In genomic region chr5:10563940-10564837, GRCh38 we compare ENCODE assay signal across 8 cellular contexts. TPM values are rescaled to one million over a fixed set of nuclear protein-coding genes. Genes with fewer than 3 reads are reported as not detected.
DNase-seq lines count a peak whose midpoint lies in the region; ATAC-seq and TF ChIP-seq lines count a peak whose summit lies in the region.

Gene ANKRD33B (plus strand): TSS chr5:10564070. CDS start chr5:10564468, 398 bp downstream.

- intact Hi-C loops in A673 (cut with micrococcal nuclease; ENCODE audit: unreplicated experiment), result loop anchor here (10.0 kb wide), 1 partner anchor 161 kb away; no protein-coding TSS in a partner anchor

- ATAC-seq in GM18873 (IDR thresholded peaks at IDR 0.05; ENCODE audit: low FRiP score, unreplicated experiment) (peak; percentile 36), HG03097 (IDR thresholded peaks at IDR 0.05; ENCODE audit: low FRiP score, unreplicated experiment) (peak; percentile 57)

- no peak within 1 kb of the TSS for H4K8ac ChIP-seq in mesendoderm (ENCODE audit: low read depth, low read length)

- peak within 1 kb of the TSS; percentile 84 for H3K9ac ChIP-seq in mesendoderm (ENCODE audit: low read length)

- peak within 1 kb of the TSS; percentile 93 for H3K56ac ChIP-seq in mesendoderm (ENCODE audit: low read length)

- H2BK120ac ChIP-seq in mesendoderm (ENCODE audit: low read depth, low read length), result peak within 1 kb of the TSS; percentile 49

- H3K27me3 ChIP-seq in A673 (replicated peaks; ENCODE audit: insufficient read depth, low read depth, low read length, poor library complexity) (peaks cover 28% of the 10 kb centered on the region), mesendoderm (ENCODE audit: insufficient read depth, low read length, poor library complexity) (peaks cover 8% of the 10 kb centered on the region)

- no peaks in the 10 kb centered on the region for H3K9me3 ChIP-seq in A673 (ENCODE audit: low read depth, low read length, poor library complexity, severe bottlenecking)

- no peak within 1 kb of the TSS for H2BK15ac ChIP-seq in mesendoderm (replicated peaks; ENCODE audit: low read depth)

- H3K79me2 ChIP-seq in mesendoderm (ENCODE audit: control insufficient read depth, insufficient read depth, low read length), result no peaks in the 10 kb centered on the region

- peak within 1 kb of the TSS; percentile 84 for H3K4ac ChIP-seq in mesendoderm (ENCODE audit: low read depth, low read length)

- POLR2A ChIA-PET in A673 (lab: Charles Lee; ENCODE audit: low non-redundant PET), result no interaction called here

- H3K4me1 ChIP-seq in A673 (ENCODE audit: insufficient read depth, low read length, poor library complexity, severe bottlenecking) (peaks cover 14% of the 10 kb centered on the region), mesendoderm (ENCODE audit: control insufficient read depth, low read depth, low read length) (peaks cover 4% of the 10 kb centered on the region)

- H3K23ac ChIP-seq in mesendoderm (ENCODE audit: low read length), result peak within 1 kb of the TSS; percentile 94

- H3K36me3 ChIP-seq in A673 (ENCODE audit: insufficient read depth, low read length, poor library complexity, severe bottlenecking) (no peaks in the 10 kb centered on the region), mesendoderm (ENCODE audit: control insufficient read depth, insufficient read depth, low read length) (no peaks in the 10 kb centered on the region)

- H3K27ac ChIP-seq in A673 (ENCODE audit: low read depth, low read length, poor library complexity, severe bottlenecking) (peak within 1 kb of the TSS; percentile 16), mesendoderm (ENCODE audit: low read depth, low read length) (peak within 1 kb of the TSS; percentile 62)

- peak within 1 kb of the TSS; percentile 91 for H3K4me2 ChIP-seq in mesendoderm (ENCODE audit: low read length)

- TF ChIP-seq CTCF in A673 (conservative IDR thresholded peaks at IDR 0.05; ENCODE audit: low read depth, low read length), result no peak

- H3K4me3 ChIP-seq in A673 (ENCODE audit: low read depth, low read length, poor library complexity, severe bottlenecking) (peak within 1 kb of the TSS; percentile 74), mesendoderm (ENCODE audit: low read length) (peak within 1 kb of the TSS; percentile 62)

- no peak within 1 kb of the TSS for H2AK5ac ChIP-seq in mesendoderm (ENCODE audit: low read length)

- no peak within 1 kb of the TSS for H4K5ac ChIP-seq in mesendoderm (ENCODE audit: low read length)

- CTCF ChIA-PET in A673 (lab: Charles Lee), result interaction anchor here (0.7 kb wide), 1 partner anchor 57 kb away, joined by 11 read pairs; no protein-coding TSS in a partner anchor

- peak within 1 kb of the TSS; percentile 97 for H3K18ac ChIP-seq in mesendoderm (ENCODE audit: low read length)

- DNase-seq in A673 (ENCODE audit: low spot score) (peak; percentile 77), NCI-H510A (lab: John Stamatoyannopoulos, UW) (peak; percentile 80), dermis blood vessel endothelial cell (peak; percentile 73), mesendoderm (peak; percentile 80)
- DNase-seq in activated CD4-positive, alpha-beta T cell treated with anti-CD3 and anti-CD28 coated beads for 48 hours, result peak; percentile 82
- DNase-seq in stimulated activated CD8-positive, alpha-beta memory T cell treated with anti-CD3 and anti-CD28 coated beads, Interleukin-2, amount 100 ng/mL, for 48 hours (ENCODE audit: low read depth in 2 of 2), result peak; percentile 65 to 76

- no peaks in the 10 kb centered on the region for H3K79me1 ChIP-seq in mesendoderm (ENCODE audit: low read length)

- no peak within 1 kb of the TSS for H2BK5ac ChIP-seq in mesendoderm (ENCODE audit: low read length)

- BruUV-seq in A673 (replicated peaks; lab: Mats Ljungman, UMichigan), result no TSS peak

- no CpG with 5 or more reads among the region's 120 CpGs for WGBS in mesendoderm (ENCODE audit: extremely low coverage, insufficient coverage, low lambda C conversion rate)

RNA-seq across cellular contexts. Expression of gene ANKRD33B, which starts in this region (rescaled TPM):
- total RNA-seq in A673 (2021) (0.75 and 1.1 TPM in 2 replicates), dermis blood vessel endothelial cell (2.0 and 3.4 TPM in 2 replicates)
- polyA plus RNA-seq in mesendoderm (2013, experiment 1 of 2), result 4.1 TPM
- polyA plus RNA-seq in mesendoderm (2013, experiment 2 of 2), result 4.1 TPM

Comparison
In these comparisons a context has a peak if more than half of its experiments do, and no peak if none do; other contexts are left out.
1. Peak in every context shown above with its lines: DNase-seq, ATAC-seq, H3K4me3 ChIP-seq and H3K27ac ChIP-seq.